ENCODE assay signal across 30 cellular contexts in genomic region chr7:81693080-81693479, GRCh38.
DNase-seq lines count a peak whose midpoint lies in the region; ATAC-seq lines count a peak whose summit lies in the region.
"Had no signal": no experiment of that assay in that cellular context is flagged by ENCODE, and none has a peak within 500 bp of the region (broad histone marks: within the 10 kb centered on the region; RNA-seq: fewer than 3 reads in every experiment).

No MANE protein-coding gene starts in this region.

- H4K8ac ChIP-seq in neuronal stem cell (ENCODE audit: low read depth, low read length) = no peak overlapping the region

- H3K36me3 ChIP-seq in neuronal stem cell (replicated peaks in 1 of 2; ENCODE audit: control insufficient read depth in 2 of 2, insufficient read depth in 2 of 2, low read length in 2 of 2) = no peaks in the 10 kb centered on the region
- H3K36me3 ChIP-seq: BLaER1 treated with 17β-estradiol and CSF1 and Interleukin-3, amounts not matched to agents 10 nM and 100 nM; esophagus muscularis mucosa; gastroesophageal sphincter; right lobe of liver; upper lobe of left lung had no signal

- ATAC-seq in GM18868 (IDR thresholded peaks at IDR 0.05; ENCODE audit: unreplicated experiment) (peak; percentile 58), HG02798 (IDR thresholded peaks at IDR 0.05; ENCODE audit: poor library complexity, unreplicated experiment) (peak; percentile 53), GM21381 (IDR thresholded peaks at IDR 0.05; ENCODE audit: unreplicated experiment) (no peak)
- ATAC-seq: activated CD4-positive, alpha-beta T cell treated with anti-CD3 and anti-CD28 coated beads for 36 hours; gastroesophageal sphincter; left colon; Panc1; right lobe of liver; stimulated activated memory B cell treated with anti-CD40 and anti-IgM and Interleukin-4, amounts not matched to agents 10 μg/mL and 1 μg/mL and 100 μg/mL, for 72 hours; T-helper 17 cell had no signal

- H3K4me3 ChIP-seq in neuronal stem cell (ENCODE audit: low read length in 2 of 2) = no peak overlapping the region
- H3K4me3 ChIP-seq: BLaER1 treated with 17β-estradiol and CSF1 and Interleukin-3, amounts not matched to agents 10 nM and 100 nM; esophagus muscularis mucosa; gastroesophageal sphincter; hepatocyte; right lobe of liver; upper lobe of left lung had no signal

- H3K27me3 ChIP-seq in neuronal stem cell (ENCODE audit: control insufficient read depth in 3 of 3, insufficient read depth in 3 of 3, low read depth in 1 of 3, low read length in 3 of 3) = no peaks in the 10 kb centered on the region
- H3K27me3 ChIP-seq: BLaER1 treated with 17β-estradiol and CSF1 and Interleukin-3, amounts not matched to agents 10 nM and 100 nM; esophagus muscularis mucosa; gastroesophageal sphincter; hepatocyte; right lobe of liver; upper lobe of left lung had no signal

- H4K91ac ChIP-seq in neuronal stem cell (ENCODE audit: low read depth, low read length, poor library complexity) = no peak overlapping the region

- no peak overlapping the region for H3K27ac ChIP-seq in neuronal stem cell (replicated peaks; ENCODE audit: low read length)
- H3K27ac ChIP-seq: BLaER1 treated with 17β-estradiol and CSF1 and Interleukin-3, amounts not matched to agents 10 nM and 100 nM; esophagus muscularis mucosa; gastroesophageal sphincter; hepatocyte; right lobe of liver; upper lobe of left lung had no signal

- H2AK5ac ChIP-seq in neuronal stem cell (ENCODE audit: low read depth, low read length) = no peak overlapping the region

- no peaks in the 10 kb centered on the region for H3K9me3 ChIP-seq in neuronal stem cell (replicated peaks in 1 of 2; ENCODE audit: control insufficient read depth in 2 of 2, insufficient read depth in 1 of 2, low read depth in 1 of 2, low read length in 2 of 2)
- H3K9me3 ChIP-seq: BLaER1 treated with 17β-estradiol and CSF1 and Interleukin-3, amounts not matched to agents 10 nM and 100 nM; esophagus muscularis mucosa; gastroesophageal sphincter; right lobe of liver; upper lobe of left lung had no signal

- no peak overlapping the region for H3K18ac ChIP-seq in neuronal stem cell (ENCODE audit: low read length)

- H2BK12ac ChIP-seq in neuronal stem cell (ENCODE audit: low read length) = no peak overlapping the region

- no peak overlapping the region for H3K4me2 ChIP-seq in neuronal stem cell (ENCODE audit: insufficient read depth, low read length, poor library complexity, severe bottlenecking)
- H3K4me2 ChIP-seq: BLaER1 treated with 17β-estradiol and CSF1 and Interleukin-3, amounts not matched to agents 10 nM and 100 nM; hepatocyte had no signal

- no peak overlapping the region for H3K9ac ChIP-seq in neuronal stem cell (ENCODE audit: low read depth, low read length, poor library complexity)
- H3K9ac ChIP-seq: BLaER1 treated with 17β-estradiol and CSF1 and Interleukin-3, amounts not matched to agents 10 nM and 100 nM had no signal

- no peak overlapping the region for H3K23ac ChIP-seq in neuronal stem cell (ENCODE audit: low read depth, low read length, poor library complexity)

- H3K14ac ChIP-seq in neuronal stem cell (ENCODE audit: low read length) = no peak overlapping the region

- no peak overlapping the region for H2BK120ac ChIP-seq in neuronal stem cell (ENCODE audit: low read depth, low read length)

- peaks cover 3 to 13% of the 10 kb centered on the region in 2 donors for H3K4me1 ChIP-seq in neuronal stem cell (ENCODE audit: control insufficient read depth in 2 of 2, insufficient read depth in 1 of 2, low read depth in 1 of 2, low read length in 2 of 2)
- H3K4me1 ChIP-seq: right lobe of liver, upper lobe of left lung had no signal

- H2BK5ac ChIP-seq in neuronal stem cell (ENCODE audit: low read length) = no peak overlapping the region

- WGBS in neuronal stem cell (ENCODE audit: extremely low coverage in 2 of 2, insufficient read length in 2 of 2, insufficient replicate concordance in 1 of 2), 2 donors = 100% methylated on average over 1 of the region's 2 CpGs; no CpG with 5 or more reads in 1 of the 2 donors

- peak overlapping the region; percentile 8 for H2AFZ ChIP-seq in neuronal stem cell (ENCODE audit: low read length)
- H2AFZ ChIP-seq: hepatocyte had no signal

- no peaks in the 10 kb centered on the region for H3K79me1 ChIP-seq in neuronal stem cell (ENCODE audit: low read depth, low read length)

- DNase-seq in RPMI8226 (peak; percentile 19), neuronal stem cell (ENCODE audit: low spot score) (no peak), DMS79 (lab: John Stamatoyannopoulos, UW) (no peak)
- DNase-seq in stimulated activated CD4-positive, alpha-beta T cell treated with anti-CD3 and anti-CD28 coated beads, Interleukin-4, amount 100 ng/mL, for 1 hour = no peak
- DNase-seq: activated CD4-positive, alpha-beta T cell treated with anti-CD3 and anti-CD28 coated beads for 36 hours; activated CD8-positive, alpha-beta memory T cell treated with anti-CD3 and anti-CD28 coated beads for 24 hours; activated gamma-delta T cell treated with Interleukin-2 at 50 U/mL for 16 hours; dermis blood vessel endothelial cell; H7; immature natural killer cell; left colon; mammary epithelial cell; NCI-H1694; NCI-H510A treated with DMSO at 0.1 percent for 48 hours; nephron progenitor cell; right lobe of liver; stimulated activated CD4-positive, alpha-beta T cell treated with anti-CD3 and anti-CD28 coated beads, Interleukin-12 subunit alpha, Interleukin-12 subunit beta, amount 100 ng/mL, for 4 hours; stimulated activated CD4-positive, alpha-beta T cell treated with anti-CD3 and anti-CD28 coated beads, Interleukin-4, amount 100 ng/mL, for 4 hours; substantia nigra; T-helper 17 cell; upper lobe of left lung had no signal

- no peak overlapping the region for H2BK15ac ChIP-seq in neuronal stem cell (ENCODE audit: low read length)

- H3K4ac ChIP-seq in neuronal stem cell (ENCODE audit: low read length) = no peak overlapping the region
